11 cellular contexts compared by ENCODE assay signal in the genomic region with DNA sequence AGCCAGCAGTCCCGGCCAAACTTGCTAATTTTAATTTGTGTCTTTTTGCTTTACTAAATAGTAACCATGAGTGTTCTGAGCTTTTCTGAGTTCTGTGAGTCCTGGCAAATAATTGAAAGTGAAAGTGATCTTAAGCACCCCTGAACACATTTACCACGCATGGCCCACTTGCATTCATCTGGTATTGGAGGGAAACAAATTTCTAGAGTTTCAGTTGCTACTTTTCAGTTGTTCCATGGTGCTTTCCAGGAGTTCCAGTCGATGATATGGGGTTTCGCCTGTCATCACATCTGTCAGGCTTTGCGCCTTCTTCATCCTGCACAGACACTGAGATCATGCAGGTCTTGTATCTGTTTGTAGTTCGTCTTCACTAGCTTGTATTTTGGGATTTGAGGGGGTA. TPM values are rescaled to one million over a fixed set of nuclear protein-coding genes. Genes with fewer than 3 reads are reported as not detected.
DNase-seq lines count a peak whose midpoint lies in the region; ATAC-seq and TF ChIP-seq lines count a peak whose summit lies in the region.
"Had no signal": no experiment of that assay in that cellular context is flagged by ENCODE, and none has a peak within 500 bp of the region (broad histone marks: within the 10 kb centered on the region; RNA-seq: fewer than 3 reads in every experiment).

No MANE protein-coding gene starts in this region.

- H3K4me1 Mint-ChIP-seq in activated naive CD8-positive, alpha-beta T cell treated with anti-CD3 and anti-CD28 coated beads, Interleukin-2, amount 10 ng/mL, durations not matched to agents 7 days and 5 days: peaks cover 12% of the 10 kb centered on the region

- H4K20me1 ChIP-seq in MM.1S (ENCODE audit: insufficient read depth, low read length): no peaks in the 10 kb centered on the region

- ATAC-seq in activated naive CD8-positive, alpha-beta T cell treated with anti-CD3 and anti-CD28 coated beads, Interleukin-2, amount 10 ng/mL, durations not matched to agents 7 days and 5 days (ENCODE audit: low read depth): peak; percentile 77
- no peak for ATAC-seq in GM18858 (IDR thresholded peaks at IDR 0.05; ENCODE audit: unreplicated experiment)

- H3K4me3 Mint-ChIP-seq in activated naive CD8-positive, alpha-beta T cell treated with anti-CD3 and anti-CD28 coated beads, Interleukin-2, amount 10 ng/mL, durations not matched to agents 7 days and 5 days: peak overlapping the region; percentile 41

- no peaks in the 10 kb centered on the region for H3K9me3 Mint-ChIP-seq in activated naive CD8-positive, alpha-beta T cell treated with anti-CD3 and anti-CD28 coated beads, Interleukin-2, amount 10 ng/mL, durations not matched to agents 7 days and 5 days

- no peak overlapping the region; the same call in 1 of the 2 replicates for H3K27ac ChIP-seq in MM.1S (ENCODE audit: low read length)
- H3K27ac ChIP-seq: tibial nerve had no signal

- no peaks in the 10 kb centered on the region for H3K9me3 ChIP-seq in MM.1S (replicated peaks; ENCODE audit: insufficient read depth, low read length)
- H3K9me3 ChIP-seq: tibial nerve had no signal

- no peak overlapping the region for H3K9ac ChIP-seq in MM.1S (ENCODE audit: low read length)

- H3K9me2 ChIP-seq in MM.1S (replicated peaks; ENCODE audit: insufficient read depth, low read length): no peaks in the 10 kb centered on the region

- H3K4me2 ChIP-seq in MM.1S (ENCODE audit: low read depth, low read length): no peak overlapping the region

- no peaks in the 10 kb centered on the region for H3K79me2 ChIP-seq in MM.1S (ENCODE audit: low read length)

- POLR2A ChIA-PET in activated naive CD8-positive, alpha-beta T cell treated with anti-CD3 and anti-CD28 coated beads, Interleukin-2, amount 10 ng/mL, durations not matched to agents 7 days and 5 days (lab: Charles Lee): interaction anchor here (0.6 to 1.3 kb wide), 4 partner anchors 29 to 1909 kb away, joined by 3 to 4 read pairs (median 4); a partner anchor contains a TSS

- peaks cover 32% of the 10 kb centered on the region for H3K36me3 Mint-ChIP-seq in activated naive CD8-positive, alpha-beta T cell treated with anti-CD3 and anti-CD28 coated beads, Interleukin-2, amount 10 ng/mL, durations not matched to agents 7 days and 5 days

- H3K36me3 ChIP-seq in MM.1S (replicated peaks; ENCODE audit: insufficient read depth, low read length): peaks cover 5% of the 10 kb centered on the region; the same call in 1 of the 2 replicates

- H3K27me3 Mint-ChIP-seq in activated naive CD8-positive, alpha-beta T cell treated with anti-CD3 and anti-CD28 coated beads, Interleukin-2, amount 10 ng/mL, durations not matched to agents 7 days and 5 days: no peaks in the 10 kb centered on the region

- H3K27ac Mint-ChIP-seq in activated naive CD8-positive, alpha-beta T cell treated with anti-CD3 and anti-CD28 coated beads, Interleukin-2, amount 10 ng/mL, durations not matched to agents 7 days and 5 days: peak overlapping the region; percentile 85

- H3K4me1 ChIP-seq in MM.1S (ENCODE audit: low read length): no peaks in the 10 kb centered on the region
- H3K4me1 ChIP-seq: tibial nerve had no signal

- peak; percentile 47 for DNase-seq in activated CD4-positive, alpha-beta T cell treated with anti-CD3 and anti-CD28 coated beads for 48 hours
- no peak for DNase-seq in activated CD4-positive, alpha-beta T cell treated with anti-CD3 and anti-CD28 coated beads, Interleukin-2, amount 50 U/mL, for 4 hours
- DNase-seq in MM.1S (peak; percentile 21), HUDEP-2 (lab: John Stamatoyannopoulos, UW; ENCODE audit: unreplicated experiment in 76 of 76) (no peak), HCEC 1CT (no peak)
- no peak for DNase-seq in activated naive CD8-positive, alpha-beta T cell treated with anti-CD3 and anti-CD28 coated beads, Interleukin-2, amount 10 ng/mL, durations not matched to agents 7 days and 5 days
- DNase-seq in stimulated activated CD4-positive, alpha-beta T cell treated with anti-CD3 and anti-CD28 coated beads, Interleukin-1b, Interleukin-23, amount 100 ng/mL, for 48 hours: peak; percentile 29
- DNase-seq: DMS53, NCI-H2171 treated with DMSO at 0.1 percent for 48 hours had no signal

- H2AFZ ChIP-seq in MM.1S (ENCODE audit: low read length): no peak overlapping the region

- H3K4me3 ChIP-seq in MM.1S (ENCODE audit: low read length): no peak overlapping the region
- H3K4me3 ChIP-seq: tibial nerve had no signal

- H3K27me3 ChIP-seq in MM.1S (replicated peaks; ENCODE audit: insufficient read depth, low read length): no peaks in the 10 kb centered on the region
- H3K27me3 ChIP-seq: tibial nerve had no signal

- TF ChIP-seq CTCF in MM.1S (IDR thresholded peaks at IDR 0.05; ENCODE audit: low read length): no peak

- peaks cover 20% of the 10 kb centered on the region; the same call in 1 of the 2 replicates for H3F3A ChIP-seq in MM.1S (ENCODE audit: insufficient read depth, low read length)

RNA-seq across cellular contexts. Expression of a gene that starts 44.1 kb away (rescaled TPM):
- total RNA-seq in activated naive CD8-positive, alpha-beta T cell treated with anti-CD3 and anti-CD28 coated beads, Interleukin-2, amount 10 ng/mL, durations not matched to agents 7 days and 5 days: 10 to 100 TPM; 77.2 to 79.5 TPM

RNA-seq across cellular contexts. Expression of a gene that starts 51.4 kb away (rescaled TPM):
- 10 to 100 TPM; 25.8 to 29.7 TPM for total RNA-seq in activated naive CD8-positive, alpha-beta T cell treated with anti-CD3 and anti-CD28 coated beads, Interleukin-2, amount 10 ng/mL, durations not matched to agents 7 days and 5 days

Comparison
In these comparisons a context has a peak if more than half of its experiments do, and no peak if none do; other contexts are left out.
1. DNase-seq: peak in activated CD4-positive, alpha-beta T cell treated with anti-CD3 and anti-CD28 coated beads for 48 hours (single experiment), MM.1S (single experiment) and stimulated activated CD4-positive, alpha-beta T cell treated with anti-CD3 and anti-CD28 coated beads, Interleukin-1b, Interleukin-23, amount 100 ng/mL, for 48 hours (single experiment); none in activated CD4-positive, alpha-beta T cell treated with anti-CD3 and anti-CD28 coated beads, Interleukin-2, amount 50 U/mL, for 4 hours (0 of 2), activated naive CD8-positive, alpha-beta T cell treated with anti-CD3 and anti-CD28 coated beads, Interleukin-2, amount 10 ng/mL, durations not matched to agents 7 days and 5 days (single experiment), HUDEP-2 (0 of 76) and HCEC 1CT (single experiment).